Comparison of ENCODE assay signal across 4 cellular contexts in genomic region chr3:166201476-166201875, GRCh38.
"Had no signal": no experiment of that assay in that cellular context is flagged by ENCODE, and none has a peak within 500 bp of the region (broad histone marks: within the 10 kb centered on the region; RNA-seq: fewer than 3 reads in every experiment).

No MANE protein-coding gene starts in this region.

- H2AFZ ChIP-seq: GM23338 had no signal

- H3K4me3 Mint-ChIP-seq: GM23338, H9 had no signal

- H3K4me2 ChIP-seq: GM23338 had no signal

- H3K9me3 Mint-ChIP-seq: GM23338 had no signal

- H3K4me3 ChIP-seq: GM23338 had no signal

- H3K27ac Mint-ChIP-seq: GM23338, H9 had no signal

- ATAC-seq: GM23338 had no signal

- H3K4me1 Mint-ChIP-seq: GM23338 had no signal

- DNase-seq: H9, HCEC 1CT, IMR-90 had no signal
